ENCODE assay signal across 8 cellular contexts in the genomic region with DNA sequence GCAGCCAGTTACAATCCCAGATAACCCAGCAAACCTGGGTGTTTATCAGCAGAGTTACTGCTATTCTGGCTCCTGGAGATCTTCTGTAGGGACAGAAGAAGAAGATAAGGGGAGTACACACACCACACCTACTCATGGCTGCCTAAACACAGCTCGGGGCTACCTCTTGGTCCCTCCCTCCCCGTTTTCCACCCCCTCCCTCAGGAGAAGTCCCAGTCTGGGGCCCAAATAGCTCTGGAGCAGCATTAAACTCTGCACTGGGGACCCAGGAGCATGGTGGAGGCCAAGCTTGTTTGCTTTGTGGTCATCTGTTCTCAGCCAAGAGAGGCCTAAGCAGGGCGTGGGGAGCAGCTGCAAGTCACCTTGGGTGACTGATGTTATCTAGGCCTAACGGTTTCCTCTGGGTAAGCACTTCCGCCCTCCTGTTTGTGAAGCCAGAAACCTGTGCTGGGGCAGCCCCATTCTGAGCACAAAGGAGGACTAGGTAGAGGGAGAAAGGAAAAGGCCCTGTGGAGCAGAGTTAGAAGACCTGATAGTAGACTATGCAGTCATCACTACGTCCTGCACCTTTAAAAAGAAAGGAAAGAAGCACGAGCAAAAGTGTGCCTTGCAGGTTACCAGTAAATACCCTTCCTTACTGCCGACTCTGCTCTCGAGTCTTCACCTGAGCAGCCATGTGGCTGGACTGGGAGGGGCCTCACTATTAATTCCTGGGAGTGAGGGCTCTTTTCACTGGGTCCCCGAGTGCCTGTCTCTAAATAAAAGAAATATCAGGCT. TPM values are rescaled to one million over a fixed set of nuclear protein-coding genes. Genes with fewer than 3 reads are reported as not detected.
DNase-seq lines count a peak whose midpoint lies in the region; ATAC-seq and TF ChIP-seq lines count a peak whose summit lies in the region.

No MANE protein-coding gene starts in this region.

- H3K27me3 Mint-ChIP-seq in activated naive CD8-positive, alpha-beta T cell treated with anti-CD3 and anti-CD28 coated beads for 36 hours, result peaks cover 3% of the 10 kb centered on the region

- peak overlapping the region; percentile 95 for H3K27ac ChIP-seq in skeletal muscle tissue (ENCODE audit: low read depth, low read length)
- no peak overlapping the region for H3K27ac ChIP-seq in osteoblast (ENCODE audit: low read depth, low read length)

- H3K4me1 ChIP-seq in skeletal muscle tissue (ENCODE audit: control insufficient read depth in 3 of 3, insufficient read depth in 3 of 3, low read length in 3 of 3) (peaks cover 37 to 54% (median 46%) of the 10 kb centered on the region in 3 donors), osteoblast (ENCODE audit: insufficient read depth, low read length) (no peaks in the 10 kb centered on the region)

- TF ChIP-seq POLR2A in GM19099 (IDR thresholded peaks at IDR 0.05; ENCODE audit: extremely low read depth, insufficient read length, low read depth), result peak; percentile 93

- H3K9ac ChIP-seq in skeletal muscle tissue (ENCODE audit: low read depth in 1 of 3, low read length in 3 of 3), result peak overlapping the region; percentile 11 to 51 (median 50)

- H3K4me2 ChIP-seq in osteoblast (ENCODE audit: insufficient read depth, low read length), result no peak overlapping the region

- H4K20me1 ChIP-seq in osteoblast (ENCODE audit: insufficient read depth, low read length), result no peaks in the 10 kb centered on the region

- DNase-seq in AML-193 (lab: John Stamatoyannopoulos, UW) (peak; percentile 75 to 84), SKM-1 (lab: John Stamatoyannopoulos, UW; ENCODE audit: unreplicated experiment) (peak; percentile 91), osteoblast (ENCODE audit: insufficient read length, low spot score, missing footprints) (no peak), MG63 (no peak)
- peak; percentile 78 for DNase-seq in activated naive CD8-positive, alpha-beta T cell treated with anti-CD3 and anti-CD28 coated beads for 36 hours

- H3K36me3 Mint-ChIP-seq in activated naive CD8-positive, alpha-beta T cell treated with anti-CD3 and anti-CD28 coated beads for 36 hours, result peaks cover 30% of the 10 kb centered on the region

- H3K79me2 ChIP-seq in osteoblast (ENCODE audit: insufficient read depth, low read length), result no peaks in the 10 kb centered on the region

- H3K9me3 ChIP-seq in skeletal muscle tissue (ENCODE audit: control insufficient read depth in 3 of 3, low read length in 3 of 3) (no peaks in the 10 kb centered on the region), osteoblast (ENCODE audit: low read depth, low read length) (no peaks in the 10 kb centered on the region), MG63 (no peaks in the 10 kb centered on the region)

- H3K4me3 Mint-ChIP-seq in activated naive CD8-positive, alpha-beta T cell treated with anti-CD3 and anti-CD28 coated beads for 36 hours, result peak overlapping the region; percentile 97

- H3K27me3 ChIP-seq in skeletal muscle tissue (ENCODE audit: control insufficient read depth in 3 of 3, insufficient read depth in 3 of 3, low read length in 3 of 3) (no peaks in the 10 kb centered on the region), osteoblast (ENCODE audit: insufficient read depth, low read length) (no peaks in the 10 kb centered on the region), MG63 (no peaks in the 10 kb centered on the region)

- H3K36me3 ChIP-seq in skeletal muscle tissue (ENCODE audit: control insufficient read depth in 3 of 3, insufficient read depth in 3 of 3, low read length in 3 of 3) (no peaks in the 10 kb centered on the region), osteoblast (ENCODE audit: insufficient read depth, low read length) (no peaks in the 10 kb centered on the region), MG63 (no peaks in the 10 kb centered on the region)

- H3K4me1 Mint-ChIP-seq in activated naive CD8-positive, alpha-beta T cell treated with anti-CD3 and anti-CD28 coated beads for 36 hours, result peaks cover 46% of the 10 kb centered on the region

- H3K9me3 Mint-ChIP-seq in activated naive CD8-positive, alpha-beta T cell treated with anti-CD3 and anti-CD28 coated beads for 36 hours, result peaks cover 11% of the 10 kb centered on the region

- no peak overlapping the region for H2AFZ ChIP-seq in osteoblast (ENCODE audit: low read length)

- ATAC-seq in HG03175 (IDR thresholded peaks at IDR 0.05; ENCODE audit: unreplicated experiment), result peak; percentile 74

- H3K4me3 ChIP-seq in skeletal muscle tissue (ENCODE audit: low read length in 3 of 3) (peak overlapping the region in 2 of 3 donors; percentile 19 to 30), osteoblast (ENCODE audit: insufficient read depth, low read length) (no peak overlapping the region), MG63 (no peak overlapping the region)

- no peak for TF ChIP-seq CTCF in osteoblast (IDR thresholded peaks at IDR 0.05; ENCODE audit: extremely low read depth, low read depth, low read length)

- peak overlapping the region; percentile 99 for H3K27ac Mint-ChIP-seq in activated naive CD8-positive, alpha-beta T cell treated with anti-CD3 and anti-CD28 coated beads for 36 hours

RNA-seq across cellular contexts. Expression of gene RCSD1, which starts 2.0 kb away (rescaled TPM):
- total RNA-seq in activated naive CD8-positive, alpha-beta T cell treated with anti-CD3 and anti-CD28 coated beads for 36 hours, result 10 to 100 TPM; 56.4 to 58.2 TPM
- total RNA-seq in skeletal muscle tissue, result 45.9 TPM
- under 0.01 and 0.29 TPM in 2 replicates for total RNA-seq in osteoblast
- not detected in 2 replicates for total RNA-seq in MG63 (2014; rRNA removed; shearing (Covaris generic); ENCODE audit: low replicate concordance)

Comparison
In these comparisons a context has a peak if more than half of its experiments do, and no peak if none do; other contexts are left out.
1. DNase-seq: peak in AML-193 (2 of 2), SKM-1 (single experiment) and activated naive CD8-positive, alpha-beta T cell treated with anti-CD3 and anti-CD28 coated beads for 36 hours (single experiment); none in osteoblast (single experiment) and MG63 (single experiment).
2. H3K4me3 ChIP-seq: peak in skeletal muscle tissue (2 of 3); none in osteoblast (single experiment) and MG63 (single experiment).
3. RNA of gene RCSD1, which starts 2.0 kb away (total RNA-seq): 56.4 to 58.2 TPM in activated naive CD8-positive, alpha-beta T cell treated with anti-CD3 and anti-CD28 coated beads for 36 hours and 45.9 TPM in skeletal muscle tissue (single experiment); under 0.01 to 0.29 TPM in osteoblast and not detected in MG63; every median in the first group is over 10 times any median in the second.